ENCODE assay signal across 18 cellular contexts in genomic region chr2:225086439-225086838, GRCh38. TPM values are rescaled to one million over a fixed set of nuclear protein-coding genes. Genes with fewer than 3 reads are reported as not detected.
DNase-seq lines count a peak whose midpoint lies in the region; ATAC-seq and TF ChIP-seq lines count a peak whose summit lies in the region.
"Had no signal": no experiment of that assay in that cellular context is flagged by ENCODE, and none has a peak within 500 bp of the region (broad histone marks: within the 10 kb centered on the region; RNA-seq: fewer than 3 reads in every experiment).

No MANE protein-coding gene starts in this region.

- WGBS in gastroesophageal sphincter (ENCODE audit: low coverage in 1 of 2), 2 donors = 79 to 94% methylated on average over 2 to 3 of the region's 4 CpGs

- no peaks in the 10 kb centered on the region for H3K9me2 ChIP-seq in Loucy (replicated peaks; ENCODE audit: low read depth, low read length)

- H3K36me3 ChIP-seq in Loucy (ENCODE audit: insufficient read depth, low read length) (no peaks in the 10 kb centered on the region), gastroesophageal sphincter (no peaks in the 10 kb centered on the region)
- H3K36me3 ChIP-seq: BLaER1 had no signal

- peak overlapping the region; percentile 10 for H3K4me3 Mint-ChIP-seq in T-helper 17 cell
- peak overlapping the region in 4 of 10 donors; percentile 3 to 75 (median 44) for H3K4me3 Mint-ChIP-seq in naive thymus-derived CD8-positive, alpha-beta T cell
- H3K4me3 Mint-ChIP-seq: CD4-positive, CD25-positive, alpha-beta regulatory T cell had no signal

- H3K4me2 ChIP-seq in Loucy (ENCODE audit: low read depth, low read length, poor library complexity, severe bottlenecking) = no peak overlapping the region
- H3K4me2 ChIP-seq: BLaER1 had no signal

- DNase-seq in T-helper 17 cell (no peak), retina (no peak)
- no peak for DNase-seq in naive thymus-derived CD8-positive, alpha-beta T cell
- DNase-seq: CD4-positive, CD25-positive, alpha-beta regulatory T cell; CD8-positive, alpha-beta memory T cell; DMS 273 treated with DMSO at 0.1 percent for 48 hours; DMS79; EL; GDM1; GM23248; H7; HCEC 1CT had no signal

- H3K4me1 Mint-ChIP-seq in T-helper 17 cell = peaks cover 3% of the 10 kb centered on the region
- peaks cover 9 to 19% (median 14%) of the 10 kb centered on the region in 4 donors for H3K4me1 Mint-ChIP-seq in naive thymus-derived CD8-positive, alpha-beta T cell

- H3K4me1 ChIP-seq in Loucy (ENCODE audit: insufficient read depth, low read length, poor library complexity, severe bottlenecking) (peaks cover 24% of the 10 kb centered on the region), gastroesophageal sphincter (no peaks in the 10 kb centered on the region)
- H3K4me1 ChIP-seq: BLaER1 had no signal

- TF ChIP-seq CTCF in Loucy (conservative IDR thresholded peaks at IDR 0.05; ENCODE audit: low read length) (no peak), gastroesophageal sphincter (IDR thresholded peaks at IDR 0.05) (no peak)

- H3K4me3 ChIP-seq in Loucy (ENCODE audit: low read length, poor library complexity, severe bottlenecking) = no peak overlapping the region
- H3K4me3 ChIP-seq in gastroesophageal sphincter = no peak overlapping the region
- H3K4me3 ChIP-seq: BLaER1, GM12878, GM23248 had no signal

- no peak overlapping the region for H3K27ac ChIP-seq in gastroesophageal sphincter
- H3K27ac ChIP-seq: BLaER1, C4-2B, GM23248 had no signal

- H4K20me1 ChIP-seq in Loucy (ENCODE audit: insufficient read depth, low read length, poor library complexity, severe bottlenecking) = no peaks in the 10 kb centered on the region
- H4K20me1 ChIP-seq: BLaER1 had no signal

- peak overlapping the region; percentile 51 for H2AFZ ChIP-seq in Loucy (ENCODE audit: low read length)
- H2AFZ ChIP-seq: GM23248 had no signal

- TF ChIP-seq EP300 in gastroesophageal sphincter (IDR thresholded peaks at IDR 0.05) = no peak

- H3K9ac ChIP-seq in Loucy (ENCODE audit: low read depth, low read length, poor library complexity, severe bottlenecking) = no peak overlapping the region
- H3K9ac ChIP-seq: BLaER1, GM23248 had no signal

- peaks cover 5% of the 10 kb centered on the region for H3K27me3 Mint-ChIP-seq in T-helper 17 cell
- no peaks in the 10 kb centered on the region for H3K27me3 Mint-ChIP-seq in naive thymus-derived CD8-positive, alpha-beta T cell
- H3K27me3 Mint-ChIP-seq: CD8-positive, alpha-beta memory T cell had no signal

- H3K36me3 Mint-ChIP-seq in T-helper 17 cell (ENCODE audit: low read depth) = no peaks in the 10 kb centered on the region
- H3K36me3 Mint-ChIP-seq in naive thymus-derived CD8-positive, alpha-beta T cell = no peaks in the 10 kb centered on the region
- H3K36me3 Mint-ChIP-seq: CD4-positive, CD25-positive, alpha-beta regulatory T cell; CD8-positive, alpha-beta memory T cell had no signal

- POLR2A ChIA-PET in naive thymus-derived CD8-positive, alpha-beta T cell (lab: Charles Lee) = no interaction called here

- no peaks in the 10 kb centered on the region for H3K9me3 Mint-ChIP-seq in naive thymus-derived CD8-positive, alpha-beta T cell
- H3K9me3 Mint-ChIP-seq: CD4-positive, CD25-positive, alpha-beta regulatory T cell; CD8-positive, alpha-beta memory T cell had no signal

- no peaks in the 10 kb centered on the region for H3F3A ChIP-seq in Loucy (ENCODE audit: low read depth)

- no peaks in the 10 kb centered on the region for H3K79me2 ChIP-seq in Loucy (ENCODE audit: insufficient read depth, low read length)

- no peaks in the 10 kb centered on the region for H3K9me3 ChIP-seq in Loucy (ENCODE audit: insufficient read depth, low read depth, low read length)
- H3K9me3 ChIP-seq in T-helper 17 cell (ENCODE audit: control insufficient read depth, low read length, poor library complexity, severe bottlenecking) = no peaks in the 10 kb centered on the region
- H3K9me3 ChIP-seq in gastroesophageal sphincter = no peaks in the 10 kb centered on the region
- H3K9me3 ChIP-seq: BLaER1 had no signal

- ATAC-seq in T-helper 17 cell (no peak), GM19328 (IDR thresholded peaks at IDR 0.05; ENCODE audit: unreplicated experiment) (no peak), gastroesophageal sphincter (no peak)
- ATAC-seq in naive thymus-derived CD8-positive, alpha-beta T cell = no peak
- ATAC-seq: GM12878 had no signal

- no peak for TF ChIP-seq POLR2A in gastroesophageal sphincter (IDR thresholded peaks at IDR 0.05)

- H3K27me3 ChIP-seq in Loucy (ENCODE audit: insufficient read depth, low read length, poor library complexity, severe bottlenecking) (no peaks in the 10 kb centered on the region), gastroesophageal sphincter (no peaks in the 10 kb centered on the region)
- H3K27me3 ChIP-seq: BLaER1 had no signal

- no peak overlapping the region for H3K27ac Mint-ChIP-seq in T-helper 17 cell
- H3K27ac Mint-ChIP-seq in naive thymus-derived CD8-positive, alpha-beta T cell = peak overlapping the region in 7 of 10 donors; percentile 3 to 72 (median 47)
- H3K27ac Mint-ChIP-seq: CD4-positive, CD25-positive, alpha-beta regulatory T cell had no signal

RNA-seq across cellular contexts. Expression of gene DOCK10, which starts 44.2 kb away (rescaled TPM):
- 100 to 1,000 TPM; 185 to 233 TPM for total RNA-seq in T-helper 17 cell
- 100 to 1,000 TPM; 165 to 180 TPM for total RNA-seq in naive thymus-derived CD8-positive, alpha-beta T cell
- 10 to 100 TPM; 34.1 to 57.9 (median 47.8) TPM for polyA plus RNA-seq in naive thymus-derived CD8-positive, alpha-beta T cell
- total RNA-seq in gastroesophageal sphincter = 10 to 100 TPM in 2 of 4 donors, 1 to 10 TPM in 2; 3.6 to 12.6 (median 7.3) TPM

Comparison
In these comparisons a context has a peak if more than half of its experiments do, and no peak if none do; other contexts are left out.
1. RNA of gene DOCK10, which starts 44.2 kb away (total RNA-seq): 185 to 233 TPM in T-helper 17 cell and 165 to 180 TPM in naive thymus-derived CD8-positive, alpha-beta T cell; 3.6 to 12.6 TPM in gastroesophageal sphincter; every median in the first group is over 10 times any median in the second.